In the genomic region with DNA sequence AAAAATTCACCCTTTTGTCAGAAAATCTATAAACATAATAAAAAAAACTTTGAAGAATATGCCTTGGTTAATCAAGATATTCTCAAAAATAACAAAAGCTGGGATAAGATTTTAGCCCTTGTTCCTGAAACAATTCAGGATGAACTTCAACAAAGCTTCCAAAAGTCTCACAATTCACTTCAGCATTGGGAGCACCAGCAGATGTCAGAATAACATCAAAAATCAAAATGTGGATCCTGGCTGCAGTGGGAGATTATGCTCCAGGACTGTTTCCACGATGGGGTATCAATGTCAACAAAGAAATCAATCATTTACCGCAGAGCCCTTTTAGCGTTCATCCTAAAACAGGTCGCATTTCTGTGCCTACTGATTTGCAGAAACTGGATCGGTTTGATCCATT, we compare ENCODE assay signal across 23 cellular contexts. TPM values are rescaled to one million over a fixed set of nuclear protein-coding genes. Genes with fewer than 3 reads are reported as not detected.
DNase-seq lines count a peak whose midpoint lies in the region; ATAC-seq and TF ChIP-seq lines count a peak whose summit lies in the region.
"Had no signal": no experiment of that assay in that cellular context is flagged by ENCODE, and none has a peak within 500 bp of the region (broad histone marks: within the 10 kb centered on the region; RNA-seq: fewer than 3 reads in every experiment).

No MANE protein-coding gene starts in this region.

- intact Hi-C loops in HCT116 (cut with micrococcal nuclease), result no loop called here

- CTCF ChIA-PET in HCT116 (lab: Charles Lee), result no interaction called here

- TF ChIP-seq RAD21 in HCT116 (IDR thresholded peaks at IDR 0.05; ENCODE audit: low read depth), result 0 out of 2 replicates have a peak, but pooled peaks have one; percentile 6

- POLR2A ChIA-PET in HCT116 (lab: Charles Lee), result no interaction called here

- BruUV-seq in HCT116 (replicated peaks; lab: Mats Ljungman, UMichigan), result no TSS peak

- RAD21 ChIA-PET in HCT116 (lab: Charles Lee; ENCODE audit: low non-redundant PET in 1 of 2, low total read pairs in 2 of 2, uncharacterized antibody in 2 of 2, unreplicated experiment in 2 of 2), result no interaction called here

- TF ChIP-seq POLR2A in HCT116 (IDR thresholded peaks at IDR 0.05; ENCODE audit: borderline replicate concordance, extremely low read depth, insufficient read depth, insufficient read length), result no peak

- H3K4me1 ChIP-seq in HCT116 (ENCODE audit: control insufficient read depth in 1 of 2, insufficient read depth in 2 of 2, low read length in 2 of 2), result no peaks in the 10 kb centered on the region

- no peaks in the 10 kb centered on the region for H4K20me1 ChIP-seq in HCT116 (ENCODE audit: insufficient read depth)

- H3K27ac ChIP-seq in HCT116 (ENCODE audit: low read depth, low read length), result no peak overlapping the region
- H3K27ac ChIP-seq: C4-2B, SK-N-MC had no signal

- H3K27me3 ChIP-seq in HCT116 (ENCODE audit: insufficient read depth, low read length) (no peaks in the 10 kb centered on the region), MG63 (no peaks in the 10 kb centered on the region)

- no peak overlapping the region for H3K4me2 ChIP-seq in HCT116 (ENCODE audit: low read length)
- H3K4me2 ChIP-seq: GM23338 had no signal

- no peak for ATAC-seq in HCT116
- ATAC-seq: GM23338 had no signal

- peaks cover 31% of the 10 kb centered on the region for H3K79me2 ChIP-seq in HCT116 (ENCODE audit: insufficient read depth, low read length)

- TF ChIP-seq CTCF in HCT116 (IDR thresholded peaks at IDR 0.05 in 2 of 3, conservative IDR thresholded peaks at IDR 0.05 in 1 of 3; ENCODE audit: borderline replicate concordance in 1 of 3, insufficient read depth in 1 of 3, low read depth in 2 of 3, low read length in 2 of 3), result no peak

- H3K4me3 ChIP-seq in HCT116 (replicated peaks in 1 of 2; ENCODE audit: low read depth in 1 of 2, low read length in 2 of 2) (no peak overlapping the region), MG63 (no peak overlapping the region)
- H3K4me3 ChIP-seq: GM23338, SK-N-MC had no signal

- no peaks in the 10 kb centered on the region for H3K9me2 ChIP-seq in HCT116 (ENCODE audit: insufficient read depth)

- peaks cover 0 to 4% of the 10 kb centered on the region in 2 experiments; a peak in 1 of 4 replicates for H3K36me3 ChIP-seq in HCT116 (ENCODE audit: control insufficient read depth in 1 of 2, insufficient read depth in 2 of 2, low read length in 2 of 2)
- peaks cover 9% of the 10 kb centered on the region for H3K36me3 ChIP-seq in MG63

- no peak overlapping the region for H3K9ac ChIP-seq in HCT116 (ENCODE audit: low read length)

- no peak overlapping the region for H2AFZ ChIP-seq in HCT116 (ENCODE audit: low read depth, low read length, poor library complexity, severe bottlenecking)
- H2AFZ ChIP-seq: GM23338 had no signal

- peaks cover 34 to 62% of the 10 kb centered on the region in 2 experiments; a peak in 3 of 4 replicates for H3K9me3 ChIP-seq in HCT116 (ENCODE audit: control insufficient read depth in 1 of 2, insufficient read depth in 1 of 2, low read depth in 1 of 2, low read length in 2 of 2)
- peaks cover 46% of the 10 kb centered on the region for H3K9me3 ChIP-seq in MG63

- DNase-seq in HCT116 (ENCODE audit: low read depth, low spot score) (no peak), cerebellar cortex (ENCODE audit: low spot score) (peak; percentile 40), globus pallidus (ENCODE audit: low spot score) (peak; percentile 14), pons (ENCODE audit: low spot score) (peak; percentile 2), MG63 (no peak), GM03348 (ENCODE audit: low spot score) (no peak), NCI-H128 (lab: John Stamatoyannopoulos, UW; ENCODE audit: unreplicated experiment) (no peak)
- no peak for DNase-seq in activated CD4-positive, alpha-beta T cell treated with anti-CD3 and anti-CD28 coated beads, Interleukin-2, amount 50 U/mL, for 1 hour
- DNase-seq: ACHN, DMS79, HCEC 1CT, KBM-7, MV-4-11, NCI-H1417, NCI-H187, NCI-H2107, NCI-H510A treated with DMSO at 0.1 percent for 48 hours, NCI-H774, OCI-M1, SHP77 had no signal

TF ChIP-seq in HCT116, 20 proteins besides CTCF, POLR2A, EP300 and RAD21:
- TF ChIP-seq TCF7L2 (IDR thresholded peaks at IDR 0.05; ENCODE audit: borderline replicate concordance, extremely low read depth, insufficient read depth, insufficient read length) (no peak), EZH2 (IDR thresholded peaks at IDR 0.05) (no peak), YY1 (IDR thresholded peaks at IDR 0.05; ENCODE audit: extremely low read depth, insufficient replicate concordance, low read depth, low read length) (no peak), CBX3 (IDR thresholded peaks at IDR 0.05; ENCODE audit: low read depth) (no peak)
- TF ChIP-seq, protein P1, sequence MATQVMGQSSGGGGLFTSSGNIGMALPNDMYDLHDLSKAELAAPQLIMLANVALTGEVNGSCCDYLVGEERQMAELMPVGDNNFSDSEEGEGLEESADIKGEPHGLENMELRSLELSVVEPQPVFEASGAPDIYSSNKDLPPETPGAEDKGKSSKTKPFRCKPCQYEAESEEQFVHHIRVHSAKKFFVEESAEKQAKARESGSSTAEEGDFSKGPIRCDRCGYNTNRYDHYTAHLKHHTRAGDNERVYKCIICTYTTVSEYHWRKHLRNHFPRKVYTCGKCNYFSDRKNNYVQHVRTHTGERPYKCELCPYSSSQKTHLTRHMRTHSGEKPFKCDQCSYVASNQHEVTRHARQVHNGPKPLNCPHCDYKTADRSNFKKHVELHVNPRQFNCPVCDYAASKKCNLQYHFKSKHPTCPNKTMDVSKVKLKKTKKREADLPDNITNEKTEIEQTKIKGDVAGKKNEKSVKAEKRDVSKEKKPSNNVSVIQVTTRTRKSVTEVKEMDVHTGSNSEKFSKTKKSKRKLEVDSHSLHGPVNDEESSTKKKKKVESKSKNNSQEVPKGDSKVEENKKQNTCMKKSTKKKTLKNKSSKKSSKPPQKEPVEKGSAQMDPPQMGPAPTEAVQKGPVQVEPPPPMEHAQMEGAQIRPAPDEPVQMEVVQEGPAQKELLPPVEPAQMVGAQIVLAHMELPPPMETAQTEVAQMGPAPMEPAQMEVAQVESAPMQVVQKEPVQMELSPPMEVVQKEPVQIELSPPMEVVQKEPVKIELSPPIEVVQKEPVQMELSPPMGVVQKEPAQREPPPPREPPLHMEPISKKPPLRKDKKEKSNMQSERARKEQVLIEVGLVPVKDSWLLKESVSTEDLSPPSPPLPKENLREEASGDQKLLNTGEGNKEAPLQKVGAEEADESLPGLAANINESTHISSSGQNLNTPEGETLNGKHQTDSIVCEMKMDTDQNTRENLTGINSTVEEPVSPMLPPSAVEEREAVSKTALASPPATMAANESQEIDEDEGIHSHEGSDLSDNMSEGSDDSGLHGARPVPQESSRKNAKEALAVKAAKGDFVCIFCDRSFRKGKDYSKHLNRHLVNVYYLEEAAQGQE (IDR thresholded peaks at IDR 0.05; ENCODE audit: low read depth), result no peak

RNA-seq across cellular contexts. Expression of a gene that starts 35.2 kb away (rescaled TPM):
- 6.9 TPM for total RNA-seq in HCT116 (2021; ENCODE audit: unreplicated experiment)
- 1.5 and 2.1 TPM in 2 replicates for polyA plus RNA-seq in HCT116 (2012)
- 5.2 and 10.5 TPM in 2 replicates for total RNA-seq in MG63 (2014; rRNA removed; shearing (Covaris generic); ENCODE audit: low replicate concordance)

RNA-seq across cellular contexts. Expression of a gene that starts 35.5 kb away (rescaled TPM):
- total RNA-seq in HCT116 (2021; ENCODE audit: unreplicated experiment), result 14.9 TPM
- polyA plus RNA-seq in HCT116 (2012), result 6.1 and 7.9 TPM in 2 replicates
- total RNA-seq in MG63 (2014; rRNA removed; shearing (Covaris generic); ENCODE audit: low replicate concordance), result 6.1 and 9.0 TPM in 2 replicates

Comparison
In these comparisons a context has a peak if more than half of its experiments do, and no peak if none do; other contexts are left out.
1. DNase-seq: peak in cerebellar cortex (single experiment), globus pallidus (single experiment) and pons (single experiment); none in HCT116 (single experiment), MG63 (single experiment), GM03348 (single experiment), activated CD4-positive, alpha-beta T cell treated with anti-CD3 and anti-CD28 coated beads, Interleukin-2, amount 50 U/mL, for 1 hour (single experiment) and NCI-H128 (single experiment).